8 cellular contexts compared by ENCODE assay signal in genomic region chr16:14249291-14250032, GRCh38.
A peak's percentile ranks its signal among the peaks of the same experiment; 100 is the strongest.
DNase-seq lines count a peak whose midpoint lies in the region; ATAC-seq and TF ChIP-seq lines count a peak whose summit lies in the region.

No MANE protein-coding gene starts in this region.

- TF ChIP-seq CTCF in Calu3 (IDR thresholded peaks at IDR 0.05; ENCODE audit: unreplicated experiment) (peak; percentile 86), RWPE2 (IDR thresholded peaks at IDR 0.05; ENCODE audit: poor library complexity, severe bottlenecking) (peak; percentile 92), spleen (IDR thresholded peaks at IDR 0.05 in 8 of 11, conservative IDR thresholded peaks at IDR 0.05 in 3 of 11) (peak in 10 of 11 experiments; percentile 29 to 77 (median 62))

- H3K27me3 Mint-ChIP-seq in Calu3 (ENCODE audit: unreplicated experiment): no peaks in the 10 kb centered on the region
- H3K27me3 Mint-ChIP-seq in activated naive CD8-positive, alpha-beta T cell treated with anti-CD3 and anti-CD28 coated beads, Interleukin-2, amount 10 ng/mL, durations not matched to agents 7 days and 5 days: no peaks in the 10 kb centered on the region

- no peak overlapping the region for H3K4me3 Mint-ChIP-seq in Calu3 (ENCODE audit: low read depth, unreplicated experiment)
- no peak overlapping the region for H3K4me3 Mint-ChIP-seq in activated naive CD8-positive, alpha-beta T cell treated with anti-CD3 and anti-CD28 coated beads, Interleukin-2, amount 10 ng/mL, durations not matched to agents 7 days and 5 days

- ATAC-seq in RWPE2 (ENCODE audit: low read depth): no peak
- ATAC-seq in activated naive CD8-positive, alpha-beta T cell treated with anti-CD3 and anti-CD28 coated beads, Interleukin-2, amount 10 ng/mL, durations not matched to agents 7 days and 5 days (ENCODE audit: low read depth): no peak
- no peak for ATAC-seq in HG03139 (IDR thresholded peaks at IDR 0.05; ENCODE audit: unreplicated experiment)
- no peak for ATAC-seq in GM21381 (IDR thresholded peaks at IDR 0.05; ENCODE audit: unreplicated experiment)

- H3K36me3 ChIP-seq in RWPE2 (ENCODE audit: low read depth) (peaks cover 71% of the 10 kb centered on the region), spleen (peaks cover 0 to 93% (median 55%) of the 10 kb centered on the region in 6 donors)

- no peaks in the 10 kb centered on the region for H3K27me3 ChIP-seq in RWPE2 (ENCODE audit: insufficient read depth, poor library complexity, severe bottlenecking)
- H3K27me3 ChIP-seq in spleen (replicated peaks in 1 of 7): no peaks in the 10 kb centered on the region

- H3K27ac ChIP-seq in RWPE2 (ENCODE audit: poor library complexity, severe bottlenecking): no peak overlapping the region
- no peak overlapping the region for H3K27ac ChIP-seq in spleen

- no TSS peak for BruUV-seq in Calu3 (replicated peaks; lab: Mats Ljungman, UMichigan)

- H3K4me1 ChIP-seq in RWPE2 (ENCODE audit: insufficient read depth, poor library complexity, severe bottlenecking) (no peaks in the 10 kb centered on the region), spleen (no peaks in the 10 kb centered on the region)

- POLR2A ChIA-PET in activated naive CD8-positive, alpha-beta T cell treated with anti-CD3 and anti-CD28 coated beads, Interleukin-2, amount 10 ng/mL, durations not matched to agents 7 days and 5 days (lab: Charles Lee): no interaction called here

- H3K4me3 ChIP-seq in RWPE2 (ENCODE audit: severe bottlenecking) (no peak overlapping the region), spleen (no peak overlapping the region)

- intact Hi-C loops in Calu3 (cut with micrococcal nuclease; ENCODE audit: unreplicated experiment): loop anchor here (2.0 to 5.0 kb wide), 2 partner anchors 279 to 327 kb away; partner anchors contain the start of gene ERCC4
- intact Hi-C loops in spleen (cut with DNase I; ENCODE audit: low total_unique reads): loop anchor here (5.0 to 10.0 kb wide), 2 partner anchors 288 to 325 kb away; partner anchors contain the start of gene ERCC4

- DNase-seq in Calu3: peak; percentile 54
- peak; percentile 29 for DNase-seq in HK-2 (ENCODE audit: unreplicated experiment)
- DNase-seq in RWPE2 (ENCODE audit: low spot score): no peak
- peak; percentile 39 for DNase-seq in activated naive CD8-positive, alpha-beta T cell treated with anti-CD3 and anti-CD28 coated beads, Interleukin-2, amount 10 ng/mL, durations not matched to agents 7 days and 5 days
- DNase-seq in hepatic stellate cell (ENCODE audit: low spot score): peak; percentile 32
- DNase-seq in spleen: no peak

- TF ChIP-seq POLR2A in spleen (IDR thresholded peaks at IDR 0.05): no peak

- H3K9me3 ChIP-seq in RWPE2 (ENCODE audit: severe bottlenecking): no peaks in the 10 kb centered on the region
- H3K9me3 ChIP-seq in spleen: no peaks in the 10 kb centered on the region

- no peaks in the 10 kb centered on the region for H3K9me3 Mint-ChIP-seq in Calu3 (ENCODE audit: low read depth, unreplicated experiment)
- no peaks in the 10 kb centered on the region for H3K9me3 Mint-ChIP-seq in activated naive CD8-positive, alpha-beta T cell treated with anti-CD3 and anti-CD28 coated beads, Interleukin-2, amount 10 ng/mL, durations not matched to agents 7 days and 5 days

- no peaks in the 10 kb centered on the region for H3K4me1 Mint-ChIP-seq in Calu3 (ENCODE audit: low read depth, unreplicated experiment)
- H3K4me1 Mint-ChIP-seq in activated naive CD8-positive, alpha-beta T cell treated with anti-CD3 and anti-CD28 coated beads, Interleukin-2, amount 10 ng/mL, durations not matched to agents 7 days and 5 days: no peaks in the 10 kb centered on the region

- 57 to 71% (median 68%) methylated on average over 7 of the region's 7 CpGs for WGBS in spleen, 5 donors

- peak overlapping the region; percentile 47 for H3K27ac Mint-ChIP-seq in Calu3 (ENCODE audit: unreplicated experiment)
- no peak overlapping the region for H3K27ac Mint-ChIP-seq in activated naive CD8-positive, alpha-beta T cell treated with anti-CD3 and anti-CD28 coated beads, Interleukin-2, amount 10 ng/mL, durations not matched to agents 7 days and 5 days

- CTCF ChIA-PET in Calu3 (lab: Charles Lee): interaction anchor here (0.6 to 1.3 kb wide), 6 partner anchors 12 to 326 kb away, joined by 3 to 6 read pairs (median 3); no protein-coding TSS in a partner anchor

- H3K36me3 Mint-ChIP-seq in Calu3 (ENCODE audit: insufficient read depth, unreplicated experiment): peaks cover 52% of the 10 kb centered on the region
- H3K36me3 Mint-ChIP-seq in activated naive CD8-positive, alpha-beta T cell treated with anti-CD3 and anti-CD28 coated beads, Interleukin-2, amount 10 ng/mL, durations not matched to agents 7 days and 5 days: peaks cover 7% of the 10 kb centered on the region

Comparison
In these comparisons a context has a peak if more than half of its experiments do, and no peak if none do; other contexts are left out.
1. DNase-seq: peak in Calu3 (single experiment), HK-2 (single experiment), activated naive CD8-positive, alpha-beta T cell treated with anti-CD3 and anti-CD28 coated beads, Interleukin-2, amount 10 ng/mL, durations not matched to agents 7 days and 5 days (single experiment) and hepatic stellate cell (single experiment); none in RWPE2 (single experiment) and spleen (single experiment).
2. Peak in every context shown above with its lines, with median percentiles within 50 percentile points of each other: CTCF ChIP-seq.